In genomic region chr17:9839433-9839832, GRCh38 we compare ENCODE assay signal across 2 cellular contexts.
TF ChIP-seq lines count a peak whose summit lies in the region.

No MANE protein-coding gene starts in this region.

TF ChIP-seq in HCT116, 20 proteins besides CTCF, POLR2A, EP300 and RAD21 (continued from another document):
- TF ChIP-seq ZBTB33 (IDR thresholded peaks at IDR 0.05; ENCODE audit: extremely low read depth, insufficient replicate concordance, low read length) (no peak), CBX3 (IDR thresholded peaks at IDR 0.05; ENCODE audit: low read depth) (no peak), EGR1 (IDR thresholded peaks at IDR 0.05; ENCODE audit: low read depth) (no peak), CEBPB (IDR thresholded peaks at IDR 0.05; ENCODE audit: low read depth) (no peak), SIN3A (IDR thresholded peaks at IDR 0.05; ENCODE audit: low read depth) (no peak), TCF7L2 (IDR thresholded peaks at IDR 0.05; ENCODE audit: borderline replicate concordance, extremely low read depth, insufficient read depth, insufficient read length) (no peak), ZFX (IDR thresholded peaks at IDR 0.05) (no peak), REST (IDR thresholded peaks at IDR 0.05; ENCODE audit: low read depth) (no peak), SP1 (IDR thresholded peaks at IDR 0.05; ENCODE audit: low read depth) (no peak), YY1 (IDR thresholded peaks at IDR 0.05; ENCODE audit: extremely low read depth, insufficient replicate concordance, low read depth, low read length) (no peak), SRF (IDR thresholded peaks at IDR 0.05; ENCODE audit: low read depth) (no peak), ZNF274 (IDR thresholded peaks at IDR 0.05; ENCODE audit: low read depth, low read length) (no peak), POLR2AphosphoS5 (IDR thresholded peaks at IDR 0.05; ENCODE audit: low read depth, low read length) (no peak), EZH2 (IDR thresholded peaks at IDR 0.05) (no peak)

TF ChIP-seq in WTC11, 78 proteins besides CTCF, POLR2A, EP300 and RAD21:
- TF ChIP-seq ATF6 (CRISPR knock-in tag; IDR thresholded peaks at IDR 0.05) (no peak), GTF2I (CRISPR knock-in tag; conservative IDR thresholded peaks at IDR 0.05) (no peak), PREB (CRISPR knock-in tag; IDR thresholded peaks at IDR 0.05; ENCODE audit: borderline replicate concordance) (no peak), FOXP4 (CRISPR knock-in tag; IDR thresholded peaks at IDR 0.05) (no peak), RELA (CRISPR knock-in tag; IDR thresholded peaks at IDR 0.05; ENCODE audit: borderline replicate concordance) (no peak), FOXJ3 (CRISPR knock-in tag; IDR thresholded peaks at IDR 0.05; ENCODE audit: borderline replicate concordance) (no peak), ZNF396 (CRISPR knock-in tag; IDR thresholded peaks at IDR 0.05; ENCODE audit: borderline replicate concordance) (no peak), MLX (CRISPR knock-in tag; IDR thresholded peaks at IDR 0.05) (no peak), MYBL2 (CRISPR knock-in tag; IDR thresholded peaks at IDR 0.05) (no peak), ZNF512 (CRISPR knock-in tag; IDR thresholded peaks at IDR 0.05; ENCODE audit: borderline replicate concordance) (no peak), SMAD3 (CRISPR knock-in tag; IDR thresholded peaks at IDR 0.05; ENCODE audit: borderline replicate concordance) (no peak), ZBTB21 (CRISPR knock-in tag; IDR thresholded peaks at IDR 0.05; ENCODE audit: borderline replicate concordance) (no peak), ZNF121 (CRISPR knock-in tag; IDR thresholded peaks at IDR 0.05) (no peak), EMX1 (CRISPR knock-in tag; IDR thresholded peaks at IDR 0.05) (no peak), JUN (CRISPR knock-in tag; IDR thresholded peaks at IDR 0.05) (no peak)
